1 cellular context compared by ENCODE assay signal in genomic region chr7:74082770-74083116, GRCh38.
TF ChIP-seq lines count a peak whose summit lies in the region.

No MANE protein-coding gene starts in this region.

TF ChIP-seq in HepG2, 621 proteins besides CTCF, POLR2A, EP300 and RAD21 (continued from another document):
- TF ChIP-seq, protein P1, sequence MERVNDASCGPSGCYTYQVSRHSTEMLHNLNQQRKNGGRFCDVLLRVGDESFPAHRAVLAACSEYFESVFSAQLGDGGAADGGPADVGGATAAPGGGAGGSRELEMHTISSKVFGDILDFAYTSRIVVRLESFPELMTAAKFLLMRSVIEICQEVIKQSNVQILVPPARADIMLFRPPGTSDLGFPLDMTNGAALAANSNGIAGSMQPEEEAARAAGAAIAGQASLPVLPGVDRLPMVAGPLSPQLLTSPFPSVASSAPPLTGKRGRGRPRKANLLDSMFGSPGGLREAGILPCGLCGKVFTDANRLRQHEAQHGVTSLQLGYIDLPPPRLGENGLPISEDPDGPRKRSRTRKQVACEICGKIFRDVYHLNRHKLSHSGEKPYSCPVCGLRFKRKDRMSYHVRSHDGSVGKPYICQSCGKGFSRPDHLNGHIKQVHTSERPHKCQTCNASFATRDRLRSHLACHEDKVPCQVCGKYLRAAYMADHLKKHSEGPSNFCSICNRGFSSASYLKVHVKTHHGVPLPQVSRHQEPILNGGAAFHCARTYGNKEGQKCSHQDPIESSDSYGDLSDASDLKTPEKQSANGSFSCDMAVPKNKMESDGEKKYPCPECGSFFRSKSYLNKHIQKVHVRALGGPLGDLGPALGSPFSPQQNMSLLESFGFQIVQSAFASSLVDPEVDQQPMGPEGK (CRISPR knock-in tag; IDR thresholded peaks at IDR 0.05): no peak
- TF ChIP-seq MYC (CRISPR knock-in tag; IDR thresholded peaks at IDR 0.05; ENCODE audit: borderline replicate concordance): 0 out of 2 replicates have a peak, but pooled peaks have one; percentile 15
- peak; percentile 13; the same call in 1 of the 2 replicates for TF ChIP-seq HOXA3 (CRISPR knock-in tag; IDR thresholded peaks at IDR 0.05)
